Comparison of ENCODE assay signal across 19 cellular contexts in the genomic region with DNA sequence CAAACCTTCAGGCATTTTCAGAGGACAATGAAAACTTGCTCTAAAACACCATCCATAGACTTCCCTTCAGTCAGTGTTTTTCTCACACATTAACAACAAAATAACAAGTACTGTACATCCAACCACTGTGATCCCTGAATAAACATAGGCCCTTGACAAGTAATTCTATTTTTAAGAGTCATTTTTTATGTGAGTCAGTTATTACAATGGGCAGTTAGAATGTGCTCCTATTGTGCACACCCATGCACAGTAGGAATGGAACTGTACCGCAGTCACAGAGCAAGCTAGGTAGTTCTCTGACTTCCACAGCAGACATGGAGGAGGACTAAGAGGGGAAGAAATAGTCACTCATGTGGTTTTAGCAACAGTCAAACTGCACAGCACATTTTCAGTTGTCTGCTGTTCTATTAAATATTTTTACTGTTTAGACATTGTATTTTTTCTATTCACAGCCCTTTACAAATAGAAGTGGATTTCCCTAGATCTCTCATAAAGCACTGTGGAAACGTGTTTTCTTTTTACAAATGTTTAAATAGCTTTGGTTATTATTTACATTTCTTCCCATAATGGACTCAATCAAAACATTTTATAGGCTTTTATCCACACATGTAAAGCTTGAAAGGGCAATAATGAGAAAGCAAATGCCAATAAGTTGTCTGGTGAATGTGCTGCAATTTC.
DNase-seq lines count a peak whose midpoint lies in the region; ATAC-seq and TF ChIP-seq lines count a peak whose summit lies in the region.
"Had no signal": no experiment of that assay in that cellular context is flagged by ENCODE, and none has a peak within 500 bp of the region (broad histone marks: within the 10 kb centered on the region; RNA-seq: fewer than 3 reads in every experiment).

No MANE protein-coding gene starts in this region.

- no peaks in the 10 kb centered on the region; the same call in 1 of the 2 replicates for H3K27me3 ChIP-seq in IMR-90 (ENCODE audit: control insufficient read depth, insufficient read depth, low read length)
- H3K27me3 ChIP-seq: sigmoid colon had no signal

- H4K20me1 ChIP-seq in IMR-90 (ENCODE audit: insufficient read depth, low read length): no peaks in the 10 kb centered on the region

- H3K79me1 ChIP-seq in IMR-90 (ENCODE audit: low read depth in 1 of 2, low read length in 2 of 2): no peaks in the 10 kb centered on the region

- no peak overlapping the region for H2AK9ac ChIP-seq in IMR-90 (replicated peaks; ENCODE audit: low read depth, low read length, poor library complexity)

- no peaks in the 10 kb centered on the region for H3K27me3 Mint-ChIP-seq in chondrocyte (ENCODE audit: low read depth)
- H3K27me3 Mint-ChIP-seq: activated naive CD8-positive, alpha-beta T cell treated with anti-CD3 and anti-CD28 coated beads for 36 hours; IgD-negative memory B cell had no signal

- H3K36me3 ChIP-seq in IMR-90 (ENCODE audit: control insufficient read depth, insufficient read depth, low read length) (no peaks in the 10 kb centered on the region), mucosa of descending colon (ENCODE audit: low read depth) (no peaks in the 10 kb centered on the region)
- H3K36me3 ChIP-seq: sigmoid colon had no signal

- TF ChIP-seq CTCF in C4-2B (conservative IDR thresholded peaks at IDR 0.05) (no peak), IMR-90 (conservative IDR thresholded peaks at IDR 0.05; ENCODE audit: low read depth, low read length) (no peak), chondrocyte (IDR thresholded peaks at IDR 0.05) (no peak), mucosa of descending colon (IDR thresholded peaks at IDR 0.05) (no peak)

- peaks cover 65% of the 10 kb centered on the region for H3K4me1 Mint-ChIP-seq in chondrocyte (ENCODE audit: low read depth)
- H3K4me1 Mint-ChIP-seq: IgD-negative memory B cell had no signal

- H3K4me3 Mint-ChIP-seq in chondrocyte (ENCODE audit: unreplicated experiment): peak overlapping the region; percentile 39
- H3K4me3 Mint-ChIP-seq: activated naive CD8-positive, alpha-beta T cell treated with anti-CD3 and anti-CD28 coated beads for 36 hours; activated T-cell treated with anti-CD3 and anti-CD28 coated beads, Interleukin-2, amount 50 U/mL, for 72 hours; IgD-negative memory B cell had no signal

- no peak overlapping the region for H3K18ac ChIP-seq in IMR-90 (ENCODE audit: low read depth, low read length)

- no peak overlapping the region for H3K23ac ChIP-seq in IMR-90 (ENCODE audit: low read depth, low read length)

- no peaks in the 10 kb centered on the region for H3K9me3 Mint-ChIP-seq in chondrocyte (ENCODE audit: low read depth)
- H3K9me3 Mint-ChIP-seq: activated naive CD8-positive, alpha-beta T cell treated with anti-CD3 and anti-CD28 coated beads for 36 hours; activated T-cell treated with anti-CD3 and anti-CD28 coated beads, Interleukin-2, amount 50 U/mL, for 72 hours; IgD-negative memory B cell had no signal

- no TSS peak for BruUV-seq in IMR-90 (replicated peaks; lab: Mats Ljungman, UMichigan)

- H3K4ac ChIP-seq in IMR-90 (ENCODE audit: low read depth, low read length): peak overlapping the region; percentile 42; the same call in 1 of the 2 replicates

- H3K9me1 ChIP-seq in IMR-90 (ENCODE audit: insufficient read depth, low read length): no peaks in the 10 kb centered on the region; the same call in 1 of the 2 replicates

- intact Hi-C loops in IMR-90 (cut with micrococcal nuclease): no loop called here
- intact Hi-C loops in mucosa of descending colon (cut with DNase I, micrococcal nuclease): no loop called here

- TF ChIP-seq POLR2A in IMR-90 (IDR thresholded peaks at IDR 0.05; ENCODE audit: low read depth, low read length): no peak

- POLR2A ChIA-PET in IMR-90 (lab: Charles Lee; ENCODE audit: unreplicated experiment): interaction anchor here (0.5 kb wide), 1 partner anchor 221 kb away, joined by 7 read pairs; no protein-coding TSS in a partner anchor

- H4K91ac ChIP-seq in IMR-90 (ENCODE audit: insufficient read depth, low read depth, low read length): no peak overlapping the region

- H2AFZ ChIP-seq in IMR-90 (replicated peaks; ENCODE audit: low read length, poor library complexity): no peak overlapping the region

- peak overlapping the region in 1 of 2 experiments; percentile 36; a peak in 1 of 4 replicates for H4K8ac ChIP-seq in IMR-90 (ENCODE audit: low read depth in 2 of 2, low read length in 2 of 2)

- peak overlapping the region; percentile 74; the same call in 1 of the 2 replicates for H2AK5ac ChIP-seq in IMR-90 (ENCODE audit: low read depth, low read length)

- peak overlapping the region; percentile 84 for H3K27ac Mint-ChIP-seq in chondrocyte (ENCODE audit: unreplicated experiment)
- H3K27ac Mint-ChIP-seq: activated naive CD8-positive, alpha-beta T cell treated with anti-CD3 and anti-CD28 coated beads for 36 hours; activated T-cell treated with anti-CD3 and anti-CD28 coated beads, Interleukin-2, amount 50 U/mL, for 72 hours; IgD-negative memory B cell had no signal

- no peak overlapping the region for H3K9ac ChIP-seq in IMR-90 (ENCODE audit: low read depth, low read length)

- H3K56ac ChIP-seq in IMR-90 (ENCODE audit: extremely low read depth, insufficient read depth, low read length): no peak overlapping the region

- H3K4me3 ChIP-seq in IMR-90 (ENCODE audit: insufficient read depth, low read depth, low read length) (no peak overlapping the region), mucosa of descending colon (no peak overlapping the region)
- H3K4me3 ChIP-seq: sigmoid colon had no signal

- H3K27ac ChIP-seq in C4-2B (peak overlapping the region; percentile 69; the same call in 1 of the 2 replicates), IMR-90 (ENCODE audit: insufficient read depth, low read length) (no peak overlapping the region)
- H3K27ac ChIP-seq: sigmoid colon had no signal

- no peak overlapping the region for H4K5ac ChIP-seq in IMR-90 (ENCODE audit: low read depth, low read length)

- no peak overlapping the region for H2BK120ac ChIP-seq in IMR-90 (ENCODE audit: low read depth, low read length)

- dilution Hi-C loops in IMR-90 (cut with HindIII; ENCODE audit: low sequenced_read_pairs, unreplicated experiment): no loop called here

- ATAC-seq in IMR-90 (ENCODE audit: low read depth): peak; percentile 14; the same call in 1 of the 2 replicates
- peak; percentile 53 for ATAC-seq in mucosa of descending colon
- ATAC-seq in GM21515 (IDR thresholded peaks at IDR 0.05; ENCODE audit: unreplicated experiment): no peak
- ATAC-seq: activated T-cell treated with anti-CD3 and anti-CD28 coated beads, Interleukin-2, amount 50 U/mL, for 72 hours had no signal

- H2BK5ac ChIP-seq in IMR-90 (ENCODE audit: low read depth, low read length, poor library complexity, severe bottlenecking): no peak overlapping the region

- H3K4me1 ChIP-seq in IMR-90 (ENCODE audit: control insufficient read depth, insufficient read depth, low read length): peaks cover 2% of the 10 kb centered on the region; the same call in 1 of the 2 replicates
- H3K4me1 ChIP-seq in mucosa of descending colon (ENCODE audit: low read depth): no peaks in the 10 kb centered on the region
- H3K4me1 ChIP-seq: sigmoid colon had no signal

- H3K4me2 ChIP-seq in IMR-90 (ENCODE audit: low read depth, low read length): no peak overlapping the region

- H3K14ac ChIP-seq in IMR-90 (replicated peaks; ENCODE audit: low read depth, low read length): peak overlapping the region; percentile 66

- peak overlapping the region; percentile 60; the same call in 1 of the 2 replicates for H2BK20ac ChIP-seq in IMR-90 (ENCODE audit: low read depth, low read length)

- peak overlapping the region; percentile 41; the same call in 1 of the 3 replicates for H2BK15ac ChIP-seq in IMR-90 (ENCODE audit: low read depth, low read length)

- H3K9me3 ChIP-seq in IMR-90 (ENCODE audit: control insufficient read depth, insufficient read depth, low read length) (no peaks in the 10 kb centered on the region), mucosa of descending colon (no peaks in the 10 kb centered on the region)
- H3K9me3 ChIP-seq: sigmoid colon had no signal

- H3K36me3 Mint-ChIP-seq in chondrocyte (ENCODE audit: low read depth): peaks cover 2% of the 10 kb centered on the region

- no peak for DNase-seq in IMR-90
- DNase-seq in chondrocyte (ENCODE audit: low spot score): no peak
- DNase-seq in mucosa of descending colon: no peak
- no peak for DNase-seq in H4 (ENCODE audit: low spot score)
- no peak for DNase-seq in anterior cingulate cortex (lab: John Stamatoyannopoulos, UW)
- DNase-seq in activated naive CD4-positive, alpha-beta T cell (lab: John Stamatoyannopoulos, UW): no peak
- DNase-seq: activated naive CD8-positive, alpha-beta T cell treated with anti-CD3 and anti-CD28 coated beads for 36 hours; activated T-cell treated with anti-CD3 and anti-CD28 coated beads, Interleukin-2, amount 50 U/mL, for 72 hours; central memory CD4-positive, alpha-beta T cell; effector memory CD4-positive, alpha-beta T cell; hypothalamus; NCI-H1048; occipital lobe; RPMI8226; sigmoid colon; stimulated activated CD4-positive, alpha-beta T cell treated with anti-CD3 and anti-CD28 coated beads, Interleukin-2, amount 100 ng/mL, for 24 hours had no signal

- CTCF ChIA-PET in IMR-90 (lab: Yijun Ruan, JAX): no interaction called here

- no peak for TF ChIP-seq RAD21 in IMR-90 (IDR thresholded peaks at IDR 0.05; ENCODE audit: low read length)

- in situ Hi-C loops in IMR-90 (cut with MboI; ENCODE audit: low sequenced_read_pairs): no loop called here

- no CpG with 5 or more reads among the region's 2 CpGs for WGBS in IMR-90 (ENCODE audit: extremely low coverage in 2 of 2, insufficient read length in 1 of 2), 2 experiments

TF ChIP-seq in IMR-90, 13 proteins besides CTCF, POLR2A, EP300 and RAD21 (continues in another document):
- TF ChIP-seq MAFK (IDR thresholded peaks at IDR 0.05; ENCODE audit: low read depth, low read length): no peak
- TF ChIP-seq, protein P1, sequence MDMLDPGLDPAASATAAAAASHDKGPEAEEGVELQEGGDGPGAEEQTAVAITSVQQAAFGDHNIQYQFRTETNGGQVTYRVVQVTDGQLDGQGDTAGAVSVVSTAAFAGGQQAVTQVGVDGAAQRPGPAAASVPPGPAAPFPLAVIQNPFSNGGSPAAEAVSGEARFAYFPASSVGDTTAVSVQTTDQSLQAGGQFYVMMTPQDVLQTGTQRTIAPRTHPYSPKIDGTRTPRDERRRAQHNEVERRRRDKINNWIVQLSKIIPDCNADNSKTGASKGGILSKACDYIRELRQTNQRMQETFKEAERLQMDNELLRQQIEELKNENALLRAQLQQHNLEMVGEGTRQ (IDR thresholded peaks at IDR 0.05; ENCODE audit: low read depth, low read length): no peak
- no peak for TF ChIP-seq RFX5 (IDR thresholded peaks at IDR 0.05; ENCODE audit: low read depth, low read length)
- TF ChIP-seq NFE2L2 (IDR thresholded peaks at IDR 0.05; ENCODE audit: low read depth, low read length): no peak
- no peak for TF ChIP-seq CHD1 (IDR thresholded peaks at IDR 0.05; ENCODE audit: low read depth, low read length)
